8 cellular contexts compared by ENCODE assay signal in genomic region chr15:78241017-78241416, GRCh38. TPM values are rescaled to one million over a fixed set of nuclear protein-coding genes. Genes with fewer than 3 reads are reported as not detected.
DNase-seq lines count a peak whose midpoint lies in the region; ATAC-seq and TF ChIP-seq lines count a peak whose summit lies in the region.

No MANE protein-coding gene starts in this region.

- H3K4me1 ChIP-seq in lower lobe of right lung: no peaks in the 10 kb centered on the region

- H3K4me3 ChIP-seq in BJ (ENCODE audit: low read depth, low read length): no peak overlapping the region
- no peak overlapping the region for H3K4me3 ChIP-seq in lower lobe of right lung

- H3K27ac ChIP-seq in lower lobe of right lung: no peak overlapping the region

- H3K36me3 ChIP-seq in BJ (ENCODE audit: control insufficient read depth, insufficient read depth, low read length) (no peaks in the 10 kb centered on the region), lower lobe of right lung (no peaks in the 10 kb centered on the region)

- DNase-seq in BJ (ENCODE audit: low read depth) (no peak), H4 (ENCODE audit: low spot score) (peak; percentile 64), NCI-H460 (ENCODE audit: extremely low read depth, low read depth) (peak; percentile 55), dermis blood vessel endothelial cell (peak; percentile 82), lower lobe of right lung (peak; percentile 87)
- peak; percentile 80 to 82 for DNase-seq in activated CD4-positive, alpha-beta T cell treated with anti-CD3 and anti-CD28 coated beads, Interleukin-2, amount 50 U/mL, for 4 hours
- DNase-seq in stimulated activated CD4-positive, alpha-beta T cell treated with anti-CD3 and anti-CD28 coated beads, TNF-alpha, amount 100 ng/mL, for 48 hours (ENCODE audit: low read depth in 3 of 3): peak; percentile 63 to 80 (median 72)

- peaks cover 3% of the 10 kb centered on the region for H3K27me3 ChIP-seq in BJ (ENCODE audit: control insufficient read depth, insufficient read depth, low read length)
- no peaks in the 10 kb centered on the region for H3K27me3 ChIP-seq in lower lobe of right lung (ENCODE audit: low read depth)

- POLR2A ChIA-PET in BJ (lab: Charles Lee): no interaction called here

- ATAC-seq in lower lobe of right lung (peak; percentile 92 to 94), HG03460 (IDR thresholded peaks at IDR 0.05; ENCODE audit: unreplicated experiment) (no peak)

- intact Hi-C loops in lower lobe of right lung (cut with DNase I): no loop called here

- CTCF ChIA-PET in BJ (lab: Yijun Ruan, JAX): interaction anchor here (0.6 to 10.3 kb wide), 52 partner anchors 9 to 468 kb away, joined by 3 to 177 read pairs (median 5); partner anchors contain the start of genes CIB2 and SH2D7

- no peaks in the 10 kb centered on the region for H3K9me3 ChIP-seq in lower lobe of right lung

- TF ChIP-seq CTCF in BJ (IDR thresholded peaks at IDR 0.05; ENCODE audit: insufficient read depth, low read depth, low read length): peak; percentile 93
- TF ChIP-seq CTCF in lower lobe of right lung (IDR thresholded peaks at IDR 0.05): peak; percentile 87

RNA-seq across cellular contexts. Expression of gene ACSBG1, which starts 6.7 kb away (rescaled TPM):
- 0.01 and 0.02 TPM in 2 replicates for polyA plus RNA-seq in BJ (2011; rRNA removed)
- not detected in 2 replicates for polyA minus RNA-seq in BJ (2011; rRNA and poly(A)+ RNA removed)
- total RNA-seq in H4 (2014; rRNA removed; shearing (Covaris generic)): 1.0 and 1.4 TPM in 2 replicates
- total RNA-seq in NCI-H460 (2014; rRNA removed; shearing (Covaris generic)): 0.02 TPM in 1 of 2 replicates, not detected in the other
- polyA plus RNA-seq in NCI-H460 (2014; cell fraction: nucleus; rRNA removed): not detected in 2 replicates
- total RNA-seq in dermis blood vessel endothelial cell (not detected in 2 replicates), lower lobe of right lung (1.8 TPM)

RNA-seq across cellular contexts. Expression of gene DNAJA4, which starts 23.3 kb away (rescaled TPM):
- 2.8 and 4.1 TPM in 2 replicates for polyA plus RNA-seq in BJ (2011; rRNA removed)
- polyA minus RNA-seq in BJ (2011; rRNA and poly(A)+ RNA removed): 1.6 and 2.2 TPM in 2 replicates
- total RNA-seq in H4 (2014; rRNA removed; shearing (Covaris generic)): not detected in 2 replicates
- total RNA-seq in NCI-H460 (2014; rRNA removed; shearing (Covaris generic)): 0.12 TPM in 1 of 2 replicates, not detected in the other
- polyA plus RNA-seq in NCI-H460 (2014; cell fraction: nucleus; rRNA removed): 0.46 TPM in 1 of 2 replicates, not detected in the other
- 3.9 and 5.6 TPM in 2 replicates for total RNA-seq in dermis blood vessel endothelial cell
- 34.4 TPM for total RNA-seq in lower lobe of right lung

RNA-seq across cellular contexts. Expression of gene SKIC8, which starts 58.4 kb away (rescaled TPM):
- 72.8 and 73.4 TPM in 2 replicates for polyA plus RNA-seq in BJ (2011; rRNA removed)
- polyA minus RNA-seq in BJ (2011; rRNA and poly(A)+ RNA removed): 20.5 and 35.3 TPM in 2 replicates
- 115 and 121 TPM in 2 replicates for total RNA-seq in H4 (2014; rRNA removed; shearing (Covaris generic))
- 73.2 and 79.6 TPM in 2 replicates for total RNA-seq in NCI-H460 (2014; rRNA removed; shearing (Covaris generic))
- polyA plus RNA-seq in NCI-H460 (2014; cell fraction: nucleus; rRNA removed): 130 and 187 TPM in 2 replicates
- 64.1 and 76.2 TPM in 2 replicates for total RNA-seq in dermis blood vessel endothelial cell
- total RNA-seq in lower lobe of right lung: 44.4 TPM
